1 cellular context compared by ENCODE assay signal in the genomic region with DNA sequence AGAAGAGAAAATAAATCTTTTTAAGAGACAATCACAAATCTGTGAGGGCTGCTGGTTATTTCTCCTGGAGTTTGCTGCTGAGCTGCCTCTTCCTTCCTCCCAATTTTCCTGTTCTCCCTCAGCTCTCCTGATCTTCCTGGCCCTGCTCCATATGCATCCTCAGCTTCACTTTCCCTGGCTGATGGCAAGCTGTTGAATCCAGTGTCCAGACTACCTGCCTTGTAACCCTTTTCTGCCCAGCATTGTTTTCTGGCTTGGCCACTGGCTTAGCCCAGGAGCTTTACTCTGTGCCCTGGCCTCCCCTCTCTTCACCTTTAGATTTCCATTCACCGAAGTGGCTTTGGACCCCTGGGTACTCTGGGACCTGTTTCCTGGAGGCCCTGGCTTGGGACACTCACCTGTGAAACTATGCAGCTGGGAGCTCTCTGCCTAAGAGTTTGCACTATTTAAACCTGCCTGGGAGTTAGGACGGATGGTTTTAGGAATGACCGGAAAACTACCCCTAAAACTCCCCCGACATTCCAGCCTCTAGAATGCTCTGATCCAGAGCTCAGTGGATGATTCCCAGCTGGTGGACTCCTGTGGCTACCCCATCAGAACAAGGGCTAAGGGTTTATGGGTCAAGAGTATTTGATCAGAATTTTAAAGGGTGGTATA.
TF ChIP-seq lines count a peak whose summit lies in the region.

No MANE protein-coding gene starts in this region.

TF ChIP-seq in H1, 55 proteins besides CTCF, POLR2A, EP300 and RAD21:
- TF ChIP-seq, protein P1, sequence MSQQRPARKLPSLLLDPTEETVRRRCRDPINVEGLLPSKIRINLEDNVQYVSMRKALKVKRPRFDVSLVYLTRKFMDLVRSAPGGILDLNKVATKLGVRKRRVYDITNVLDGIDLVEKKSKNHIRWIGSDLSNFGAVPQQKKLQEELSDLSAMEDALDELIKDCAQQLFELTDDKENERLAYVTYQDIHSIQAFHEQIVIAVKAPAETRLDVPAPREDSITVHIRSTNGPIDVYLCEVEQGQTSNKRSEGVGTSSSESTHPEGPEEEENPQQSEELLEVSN (IDR thresholded peaks at IDR 0.05) = no peak
- TF ChIP-seq ZNF274 (IDR thresholded peaks at IDR 0.05; ENCODE audit: borderline replicate concordance, extremely low read depth, low read length) = no peak
- TF ChIP-seq TCF12 (IDR thresholded peaks at IDR 0.05; ENCODE audit: low read depth, low read length) = 0 out of 2 replicates have a peak, but pooled peaks have one; percentile 13
- TF ChIP-seq BACH1 (IDR thresholded peaks at IDR 0.05; ENCODE audit: low read length) = no peak
- TF ChIP-seq NANOG (IDR thresholded peaks at IDR 0.05; ENCODE audit: insufficient read depth, low read depth, low read length, poor library complexity, severe bottlenecking) = no peak
- TF ChIP-seq KDM4A (IDR thresholded peaks at IDR 0.05; ENCODE audit: low read depth, low read length, severe bottlenecking) = no peak
- peak; percentile 70; the same call in 1 of the 2 replicates for TF ChIP-seq TEAD4 (IDR thresholded peaks at IDR 0.05; ENCODE audit: low read depth, low read length)
- TF ChIP-seq SP1 (IDR thresholded peaks at IDR 0.05; ENCODE audit: low read depth, low read length) = peak; percentile 61; the same call in 1 of the 2 replicates
- TF ChIP-seq POLR2AphosphoS5 (IDR thresholded peaks at IDR 0.05; ENCODE audit: low read depth, low read length) = peak; percentile 56
